Comparison of ENCODE assay signal across 10 cellular contexts in the genomic region with DNA sequence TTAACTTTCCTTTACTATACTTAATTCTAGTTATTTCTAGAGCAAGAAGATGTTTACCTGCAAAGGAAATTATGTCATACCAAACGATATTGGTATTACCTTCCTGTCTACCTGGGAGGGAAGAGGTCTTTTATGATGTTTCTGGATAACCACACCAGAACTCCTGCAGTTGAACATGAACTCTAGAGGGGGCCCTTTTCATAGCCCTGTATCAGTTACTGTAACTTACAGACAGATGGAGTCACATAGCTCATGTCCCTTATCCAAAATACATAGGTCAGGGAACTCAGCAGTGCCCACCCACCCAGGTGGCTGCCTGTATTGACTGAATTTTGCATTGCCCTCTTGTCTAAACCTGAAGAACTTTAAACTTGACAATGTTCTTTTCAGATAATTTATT. TPM values are rescaled to one million over a fixed set of nuclear protein-coding genes. Genes with fewer than 3 reads are reported as not detected.
DNase-seq lines count a peak whose midpoint lies in the region; ATAC-seq and TF ChIP-seq lines count a peak whose summit lies in the region.
"Had no signal": no experiment of that assay in that cellular context is flagged by ENCODE, and none has a peak within 500 bp of the region (broad histone marks: within the 10 kb centered on the region; RNA-seq: fewer than 3 reads in every experiment).

No MANE protein-coding gene starts in this region.

- no peak overlapping the region for H3K4me3 Mint-ChIP-seq in CD4-positive, alpha-beta memory T cell
- H3K4me3 Mint-ChIP-seq in GM23338 = no peak overlapping the region

- no peaks in the 10 kb centered on the region for H3K27me3 Mint-ChIP-seq in CD4-positive, alpha-beta memory T cell
- H3K27me3 Mint-ChIP-seq in GM23338 (ENCODE audit: insufficient read depth, low read depth, poor library complexity) = peaks cover 2% of the 10 kb centered on the region

- H3K27ac ChIP-seq in CD4-positive, alpha-beta memory T cell (ENCODE audit: low read depth, low read length) = no peak overlapping the region
- no peak overlapping the region for H3K27ac ChIP-seq in GM23338 (ENCODE audit: low read depth)
- no peak overlapping the region for H3K27ac ChIP-seq in foreskin keratinocyte
- no peak overlapping the region for H3K27ac ChIP-seq in body of pancreas
- H3K27ac ChIP-seq: HL-60, SJSA1 had no signal

- peaks cover 5% of the 10 kb centered on the region for H3K4me1 ChIP-seq in CD4-positive, alpha-beta memory T cell (ENCODE audit: insufficient read depth, low read length)
- no peaks in the 10 kb centered on the region for H3K4me1 ChIP-seq in GM23338 (ENCODE audit: insufficient read depth)
- no peaks in the 10 kb centered on the region for H3K4me1 ChIP-seq in foreskin keratinocyte
- no peaks in the 10 kb centered on the region for H3K4me1 ChIP-seq in body of pancreas

- POLR2A ChIA-PET in CD4-positive, alpha-beta memory T cell (lab: Charles Lee; ENCODE audit: partially characterized antibody) = interaction anchor here (1.7 kb wide), 1 partner anchor 13 kb away, joined by 4 read pairs; no protein-coding TSS in a partner anchor

- H3F3A ChIP-seq in GM23338 (replicated peaks; ENCODE audit: low read depth) = no peaks in the 10 kb centered on the region

- no peak overlapping the region for H3K4me2 ChIP-seq in GM23338

- intact Hi-C loops in CD4-positive, alpha-beta memory T cell (cut with micrococcal nuclease) = loop anchor here (1.0 kb wide), 1 partner anchor 99 kb away; a partner anchor contains a TSS
- intact Hi-C loops in body of pancreas (cut with DNase I) = no loop called here

- WGBS in body of pancreas, 2 donors = 42 to 47% methylated on average over 1 of the region's 1 CpG

- no peaks in the 10 kb centered on the region for H3K9me3 ChIP-seq in CD4-positive, alpha-beta memory T cell (ENCODE audit: control insufficient read depth in 1 of 2, low read length in 2 of 2)
- no peaks in the 10 kb centered on the region for H3K9me3 ChIP-seq in body of pancreas
- H3K9me3 ChIP-seq: SJSA1 had no signal

- H3K4me3 ChIP-seq in CD4-positive, alpha-beta memory T cell (ENCODE audit: low read length in 2 of 2) = no peak overlapping the region
- H3K4me3 ChIP-seq in GM23338 = no peak overlapping the region
- no peak overlapping the region for H3K4me3 ChIP-seq in body of pancreas
- H3K4me3 ChIP-seq: SJSA1 had no signal

- H3K9me2 ChIP-seq in GM23338 (ENCODE audit: insufficient read depth) = no peaks in the 10 kb centered on the region

- CTCF ChIA-PET in CD4-positive, alpha-beta memory T cell (lab: Charles Lee; ENCODE audit: partially characterized antibody) = interaction anchor here (1.1 to 1.5 kb wide), 2 partner anchors 14 to 16 kb away, joined by 3 to 4 read pairs; no protein-coding TSS in a partner anchor

- peaks cover 10% of the 10 kb centered on the region for H3K36me3 ChIP-seq in CD4-positive, alpha-beta memory T cell (ENCODE audit: insufficient read depth, low read length)
- peaks cover 16% of the 10 kb centered on the region for H3K36me3 ChIP-seq in GM23338 (ENCODE audit: insufficient read depth)
- H3K36me3 ChIP-seq in body of pancreas (replicated peaks in 1 of 2; ENCODE audit: insufficient read depth in 1 of 2, low read depth in 2 of 2) = peaks cover 0 to 11% of the 10 kb centered on the region in 2 donors

- H3K4me1 Mint-ChIP-seq in CD4-positive, alpha-beta memory T cell = peaks cover 5 to 14% (median 9%) of the 10 kb centered on the region in 4 donors
- H3K4me1 Mint-ChIP-seq in GM23338 = no peaks in the 10 kb centered on the region

- peaks cover 5% of the 10 kb centered on the region for H4K20me1 ChIP-seq in GM23338 (replicated peaks; ENCODE audit: insufficient read depth)

- no peaks in the 10 kb centered on the region for H3K9me3 Mint-ChIP-seq in CD4-positive, alpha-beta memory T cell
- H3K9me3 Mint-ChIP-seq in GM23338 = no peaks in the 10 kb centered on the region

- peak; percentile 53; the same call in 2 of the 3 replicates for ATAC-seq in GM23338
- no peak for ATAC-seq in foreskin keratinocyte
- no peak for ATAC-seq in HG02571 (IDR thresholded peaks at IDR 0.05; ENCODE audit: unreplicated experiment)
- ATAC-seq in GM18867 (IDR thresholded peaks at IDR 0.05; ENCODE audit: unreplicated experiment) = no peak
- no peak for ATAC-seq in body of pancreas

- H3K36me3 Mint-ChIP-seq in CD4-positive, alpha-beta memory T cell = peaks cover 26 to 40% of the 10 kb centered on the region in 2 donors
- H3K36me3 Mint-ChIP-seq in GM23338 (ENCODE audit: low read depth) = peaks cover 21% of the 10 kb centered on the region; the same call in 2 of the 3 replicates

- H2AFZ ChIP-seq in GM23338 = no peak overlapping the region

- TF ChIP-seq CTCF in GM23338 (conservative IDR thresholded peaks at IDR 0.05; ENCODE audit: low read depth in 2 of 2) (peak; percentile 49 to 53), foreskin keratinocyte (conservative IDR thresholded peaks at IDR 0.05) (peak; percentile 56), body of pancreas (IDR thresholded peaks at IDR 0.05) (peak in 1 of 7 experiments; percentile 24)

- TF ChIP-seq POLR2A in body of pancreas (IDR thresholded peaks at IDR 0.05) = no peak

- no peaks in the 10 kb centered on the region for H3K79me2 ChIP-seq in GM23338 (replicated peaks; ENCODE audit: insufficient read depth)

- peak in 4 of 5 donors; percentile 11 to 33 (median 15) for DNase-seq in CD4-positive, alpha-beta memory T cell
- peak; percentile 45 for DNase-seq in GM23338 (ENCODE audit: low spot score)
- DNase-seq in RPMI8226 = peak; percentile 49
- no peak for DNase-seq in foreskin keratinocyte
- DNase-seq in body of pancreas = no peak
- no peak for DNase-seq in DMS153 (lab: John Stamatoyannopoulos, UW)

- H3K27me3 ChIP-seq in CD4-positive, alpha-beta memory T cell (ENCODE audit: insufficient read depth, low read length) = no peaks in the 10 kb centered on the region
- H3K27me3 ChIP-seq in GM23338 (ENCODE audit: insufficient read depth) = no peaks in the 10 kb centered on the region
- H3K27me3 ChIP-seq in foreskin keratinocyte = no peaks in the 10 kb centered on the region
- no peaks in the 10 kb centered on the region for H3K27me3 ChIP-seq in body of pancreas
- H3K27me3 ChIP-seq: SJSA1 had no signal

- peak overlapping the region in 2 of 7 donors; percentile 29 to 48 for H3K27ac Mint-ChIP-seq in CD4-positive, alpha-beta memory T cell
- no peak overlapping the region for H3K27ac Mint-ChIP-seq in GM23338

TF ChIP-seq in GM23338, 12 proteins besides CTCF, POLR2A, EP300 and RAD21:
- no peak for TF ChIP-seq JUNB (IDR thresholded peaks at IDR 0.05; ENCODE audit: unreplicated experiment)
- no peak for TF ChIP-seq NANOG (IDR thresholded peaks at IDR 0.05; ENCODE audit: borderline replicate concordance)
- TF ChIP-seq EZH2 (IDR thresholded peaks at IDR 0.05; ENCODE audit: low read depth, unreplicated experiment) = no peak
- TF ChIP-seq, protein P1, sequence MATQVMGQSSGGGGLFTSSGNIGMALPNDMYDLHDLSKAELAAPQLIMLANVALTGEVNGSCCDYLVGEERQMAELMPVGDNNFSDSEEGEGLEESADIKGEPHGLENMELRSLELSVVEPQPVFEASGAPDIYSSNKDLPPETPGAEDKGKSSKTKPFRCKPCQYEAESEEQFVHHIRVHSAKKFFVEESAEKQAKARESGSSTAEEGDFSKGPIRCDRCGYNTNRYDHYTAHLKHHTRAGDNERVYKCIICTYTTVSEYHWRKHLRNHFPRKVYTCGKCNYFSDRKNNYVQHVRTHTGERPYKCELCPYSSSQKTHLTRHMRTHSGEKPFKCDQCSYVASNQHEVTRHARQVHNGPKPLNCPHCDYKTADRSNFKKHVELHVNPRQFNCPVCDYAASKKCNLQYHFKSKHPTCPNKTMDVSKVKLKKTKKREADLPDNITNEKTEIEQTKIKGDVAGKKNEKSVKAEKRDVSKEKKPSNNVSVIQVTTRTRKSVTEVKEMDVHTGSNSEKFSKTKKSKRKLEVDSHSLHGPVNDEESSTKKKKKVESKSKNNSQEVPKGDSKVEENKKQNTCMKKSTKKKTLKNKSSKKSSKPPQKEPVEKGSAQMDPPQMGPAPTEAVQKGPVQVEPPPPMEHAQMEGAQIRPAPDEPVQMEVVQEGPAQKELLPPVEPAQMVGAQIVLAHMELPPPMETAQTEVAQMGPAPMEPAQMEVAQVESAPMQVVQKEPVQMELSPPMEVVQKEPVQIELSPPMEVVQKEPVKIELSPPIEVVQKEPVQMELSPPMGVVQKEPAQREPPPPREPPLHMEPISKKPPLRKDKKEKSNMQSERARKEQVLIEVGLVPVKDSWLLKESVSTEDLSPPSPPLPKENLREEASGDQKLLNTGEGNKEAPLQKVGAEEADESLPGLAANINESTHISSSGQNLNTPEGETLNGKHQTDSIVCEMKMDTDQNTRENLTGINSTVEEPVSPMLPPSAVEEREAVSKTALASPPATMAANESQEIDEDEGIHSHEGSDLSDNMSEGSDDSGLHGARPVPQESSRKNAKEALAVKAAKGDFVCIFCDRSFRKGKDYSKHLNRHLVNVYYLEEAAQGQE (IDR thresholded peaks at IDR 0.05; ENCODE audit: unreplicated experiment) = no peak
TF ChIP-seq in GM23338: peak in this region for 0.

RNA-seq across cellular contexts. Expression of a gene that starts 35.1 kb away (rescaled TPM):
- not detected for total RNA-seq in CD4-positive, alpha-beta memory T cell
- not detected for polyA plus RNA-seq in CD4-positive, alpha-beta memory T cell
- 23.5 and 29.7 TPM in 2 replicates for total RNA-seq in GM23338 (2014; rRNA removed; shearing (Covaris generic))
- polyA plus RNA-seq in GM23338 (2016; fragmentation: Nextera tagmentation; extraction: Ambion mirVana) (100 and 123 TPM in 2 replicates), foreskin keratinocyte (11.2 and 14.6 TPM in 2 replicates)
- total RNA-seq in foreskin keratinocyte (5.3 and 7.7 TPM in 2 replicates), body of pancreas (10 to 100 TPM; 16.9 to 26.7 TPM)

Comparison
In these comparisons a context has a peak if more than half of its experiments do, and no peak if none do; other contexts are left out.
1. DNase-seq: peak in CD4-positive, alpha-beta memory T cell (4 of 5), GM23338 (single experiment) and RPMI8226 (single experiment); none in foreskin keratinocyte (0 of 2), body of pancreas (0 of 4) and DMS153 (single experiment).